1 cellular context compared by ENCODE assay signal in the genomic region with DNA sequence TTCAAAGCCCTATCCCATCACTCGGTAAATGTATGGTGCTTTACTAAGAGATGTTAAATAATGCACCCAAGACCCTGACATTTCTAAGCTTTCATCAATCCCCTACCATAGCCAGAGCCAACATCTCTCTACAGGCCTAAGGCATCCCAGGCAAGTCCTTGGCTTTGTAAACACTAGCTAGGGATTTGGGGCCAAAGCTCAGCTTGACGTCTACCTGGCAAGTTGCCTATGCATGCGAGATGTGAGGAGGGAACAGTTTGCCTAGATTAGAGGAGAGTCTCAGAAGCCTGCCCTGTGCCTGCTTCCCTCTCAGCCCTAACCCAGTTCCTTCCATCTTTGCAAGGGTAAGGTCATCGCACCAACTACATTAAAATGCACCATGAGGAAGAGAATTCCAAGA.
TF ChIP-seq lines count a peak whose summit lies in the region.

No MANE protein-coding gene starts in this region.

TF ChIP-seq in HepG2, 621 proteins besides CTCF, POLR2A, EP300 and RAD21 (continued from another document):
- no peak for TF ChIP-seq PTBP1 (IDR thresholded peaks at IDR 0.05; ENCODE audit: low read depth, low read length, poor library complexity, severe bottlenecking)
- TF ChIP-seq HNRNPH1 (optimal IDR thresholded peaks at IDR 0.05; ENCODE audit: low read depth, low read length): no peak
- TF ChIP-seq, protein P1, sequence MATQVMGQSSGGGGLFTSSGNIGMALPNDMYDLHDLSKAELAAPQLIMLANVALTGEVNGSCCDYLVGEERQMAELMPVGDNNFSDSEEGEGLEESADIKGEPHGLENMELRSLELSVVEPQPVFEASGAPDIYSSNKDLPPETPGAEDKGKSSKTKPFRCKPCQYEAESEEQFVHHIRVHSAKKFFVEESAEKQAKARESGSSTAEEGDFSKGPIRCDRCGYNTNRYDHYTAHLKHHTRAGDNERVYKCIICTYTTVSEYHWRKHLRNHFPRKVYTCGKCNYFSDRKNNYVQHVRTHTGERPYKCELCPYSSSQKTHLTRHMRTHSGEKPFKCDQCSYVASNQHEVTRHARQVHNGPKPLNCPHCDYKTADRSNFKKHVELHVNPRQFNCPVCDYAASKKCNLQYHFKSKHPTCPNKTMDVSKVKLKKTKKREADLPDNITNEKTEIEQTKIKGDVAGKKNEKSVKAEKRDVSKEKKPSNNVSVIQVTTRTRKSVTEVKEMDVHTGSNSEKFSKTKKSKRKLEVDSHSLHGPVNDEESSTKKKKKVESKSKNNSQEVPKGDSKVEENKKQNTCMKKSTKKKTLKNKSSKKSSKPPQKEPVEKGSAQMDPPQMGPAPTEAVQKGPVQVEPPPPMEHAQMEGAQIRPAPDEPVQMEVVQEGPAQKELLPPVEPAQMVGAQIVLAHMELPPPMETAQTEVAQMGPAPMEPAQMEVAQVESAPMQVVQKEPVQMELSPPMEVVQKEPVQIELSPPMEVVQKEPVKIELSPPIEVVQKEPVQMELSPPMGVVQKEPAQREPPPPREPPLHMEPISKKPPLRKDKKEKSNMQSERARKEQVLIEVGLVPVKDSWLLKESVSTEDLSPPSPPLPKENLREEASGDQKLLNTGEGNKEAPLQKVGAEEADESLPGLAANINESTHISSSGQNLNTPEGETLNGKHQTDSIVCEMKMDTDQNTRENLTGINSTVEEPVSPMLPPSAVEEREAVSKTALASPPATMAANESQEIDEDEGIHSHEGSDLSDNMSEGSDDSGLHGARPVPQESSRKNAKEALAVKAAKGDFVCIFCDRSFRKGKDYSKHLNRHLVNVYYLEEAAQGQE (IDR thresholded peaks at IDR 0.05; ENCODE audit: borderline replicate concordance in 1 of 2, low read depth in 1 of 2, low read length in 2 of 2): no peak
- no peak for TF ChIP-seq NCOA2 (CRISPR knock-in tag; IDR thresholded peaks at IDR 0.05)
- TF ChIP-seq HMGXB3 (CRISPR knock-in tag; IDR thresholded peaks at IDR 0.05; ENCODE audit: borderline replicate concordance): no peak
- TF ChIP-seq ETS1 (CRISPR knock-in tag; IDR thresholded peaks at IDR 0.05): no peak
- TF ChIP-seq POLR2AphosphoS5 (IDR thresholded peaks at IDR 0.05; ENCODE audit: low read depth, low read length): no peak
- TF ChIP-seq ZNF577 (CRISPR knock-in tag; IDR thresholded peaks at IDR 0.05; ENCODE audit: borderline replicate concordance, low read depth): no peak
- no peak for TF ChIP-seq NFIB (CRISPR knock-in tag; IDR thresholded peaks at IDR 0.05; ENCODE audit: borderline replicate concordance)
- TF ChIP-seq ZFP62 (CRISPR knock-in tag; IDR thresholded peaks at IDR 0.05): no peak
- TF ChIP-seq ZNF549 (CRISPR knock-in tag; IDR thresholded peaks at IDR 0.05): no peak
- no peak for TF ChIP-seq NONO (IDR thresholded peaks at IDR 0.05)
- TF ChIP-seq NONO (CRISPR knock-in tag; conservative IDR thresholded peaks at IDR 0.05): no peak
- no peak for TF ChIP-seq IRF1 (CRISPR knock-in tag; IDR thresholded peaks at IDR 0.05; ENCODE audit: low read depth)
- TF ChIP-seq MLXIP (CRISPR knock-in tag; IDR thresholded peaks at IDR 0.05; ENCODE audit: borderline replicate concordance): no peak
- TF ChIP-seq ZNF382 (CRISPR knock-in tag; IDR thresholded peaks at IDR 0.05; ENCODE audit: borderline replicate concordance): no peak
- no peak for TF ChIP-seq ZNF746 (CRISPR knock-in tag; IDR thresholded peaks at IDR 0.05)
- no peak for TF ChIP-seq FOXA1 (IDR thresholded peaks at IDR 0.05)
- peak; percentile 49; the same call in 1 of the 2 replicates for TF ChIP-seq FOXA1 (CRISPR knock-in tag; IDR thresholded peaks at IDR 0.05)
